Comparison of ENCODE assay signal across 25 cellular contexts in the genomic region with DNA sequence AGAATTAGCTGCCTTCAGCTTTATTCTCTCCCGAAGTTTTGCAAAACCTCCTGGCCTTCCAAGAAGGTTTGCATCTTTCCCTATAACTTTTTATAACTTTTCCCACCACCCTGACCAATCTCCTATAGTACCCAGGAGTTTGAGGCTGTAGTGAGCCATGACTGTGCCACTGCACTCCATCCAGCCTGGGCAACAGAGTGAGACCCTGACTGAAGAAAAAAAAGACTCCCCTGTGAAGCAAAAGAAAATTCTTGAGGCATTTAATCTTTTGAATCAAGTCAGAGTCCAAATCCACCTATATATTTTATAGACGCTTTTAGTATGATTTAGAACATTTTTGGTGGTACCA.
"Had no signal": no experiment of that assay in that cellular context is flagged by ENCODE, and none has a peak within 500 bp of the region (broad histone marks: within the 10 kb centered on the region; RNA-seq: fewer than 3 reads in every experiment).

No MANE protein-coding gene starts in this region.

- H3K4me1 ChIP-seq: breast epithelium had no signal

- FAIRE-seq: astrocyte, endothelial cell of umbilical vein, urothelium cell line had no signal

- H3K4me3 Mint-ChIP-seq: activated naive CD4-positive, alpha-beta T cell treated with anti-CD3 and anti-CD28 coated beads, Interleukin-2, amount 50 U/mL, for 24 hours; activated T-cell treated with anti-CD3 and anti-CD28 coated beads, Interleukin-2, amount 50 U/mL, for 72 hours; dendritic cell treated with granulocyte-macrophage colony-stimulating factor and Interleukin-4, amounts not matched to agents 40 ng/mL and 50 ng/mL, for 4 days; immature natural killer cell; neural crest cell; T-cell had no signal

- H3K27ac Mint-ChIP-seq: activated naive CD4-positive, alpha-beta T cell treated with anti-CD3 and anti-CD28 coated beads, Interleukin-2, amount 50 U/mL, for 24 hours; activated T-cell treated with anti-CD3 and anti-CD28 coated beads, Interleukin-2, amount 50 U/mL, for 72 hours; dendritic cell treated with granulocyte-macrophage colony-stimulating factor and Interleukin-4, amounts not matched to agents 40 ng/mL and 50 ng/mL, for 4 days; immature natural killer cell; T-cell had no signal

- H3K27me3 ChIP-seq: breast epithelium, esophagus muscularis mucosa, gastroesophageal sphincter, heart right ventricle, ovary, sigmoid colon, spleen, thyroid gland had no signal

- H3K9me3 Mint-ChIP-seq: activated naive CD4-positive, alpha-beta T cell treated with anti-CD3 and anti-CD28 coated beads, Interleukin-2, amount 50 U/mL, for 24 hours; activated T-cell treated with anti-CD3 and anti-CD28 coated beads, Interleukin-2, amount 50 U/mL, for 72 hours; dendritic cell treated with granulocyte-macrophage colony-stimulating factor and Interleukin-4, amounts not matched to agents 40 ng/mL and 50 ng/mL, for 4 days; immature natural killer cell; neural crest cell had no signal

- H3K27me3 Mint-ChIP-seq: activated naive CD4-positive, alpha-beta T cell treated with anti-CD3 and anti-CD28 coated beads, Interleukin-2, amount 50 U/mL, for 24 hours; dendritic cell treated with granulocyte-macrophage colony-stimulating factor and Interleukin-4, amounts not matched to agents 40 ng/mL and 50 ng/mL, for 4 days; T-cell had no signal

- H3K27ac ChIP-seq: breast epithelium, esophagus muscularis mucosa, gastroesophageal sphincter, ovary, SK-N-MC, spleen, thyroid gland had no signal

- H3K36me3 Mint-ChIP-seq: immature natural killer cell had no signal

- DNase-seq: activated CD4-positive, alpha-beta T cell treated with anti-CD3 and anti-CD28 coated beads, Interleukin-2, amount 50 U/mL, for 1 hour; activated CD8-positive, alpha-beta memory T cell treated with anti-CD3 and anti-CD28 coated beads, Interleukin-2, amount 50 U/mL, for 4 hours; activated gamma-delta T cell; activated T-cell treated with anti-CD3 and anti-CD28 coated beads, Interleukin-2, amount 50 U/mL, for 72 hours; effector CD8-positive, alpha-beta T cell; heart right ventricle; immature natural killer cell; midbrain; ovary; sigmoid colon; spleen; stimulated activated naive CD4-positive, alpha-beta T cell; T-cell; T-helper 9 cell; thyroid gland had no signal

- H3K9me3 ChIP-seq: breast epithelium, esophagus muscularis mucosa, ovary, sigmoid colon, thyroid gland had no signal

- H3K4me3 ChIP-seq: breast epithelium, esophagus muscularis mucosa, gastroesophageal sphincter, heart right ventricle, ovary, sigmoid colon, SK-N-MC, spleen, thyroid gland had no signal

- H3K36me3 ChIP-seq: breast epithelium, esophagus muscularis mucosa, gastroesophageal sphincter, heart right ventricle, ovary, sigmoid colon, spleen, thyroid gland had no signal

- H3K4me1 Mint-ChIP-seq: neural crest cell had no signal

- ATAC-seq: activated T-cell treated with anti-CD3 and anti-CD28 coated beads, Interleukin-2, amount 50 U/mL, for 72 hours; gastroesophageal sphincter had no signal
